ENCODE assay signal across 8 cellular contexts in the genomic region with DNA sequence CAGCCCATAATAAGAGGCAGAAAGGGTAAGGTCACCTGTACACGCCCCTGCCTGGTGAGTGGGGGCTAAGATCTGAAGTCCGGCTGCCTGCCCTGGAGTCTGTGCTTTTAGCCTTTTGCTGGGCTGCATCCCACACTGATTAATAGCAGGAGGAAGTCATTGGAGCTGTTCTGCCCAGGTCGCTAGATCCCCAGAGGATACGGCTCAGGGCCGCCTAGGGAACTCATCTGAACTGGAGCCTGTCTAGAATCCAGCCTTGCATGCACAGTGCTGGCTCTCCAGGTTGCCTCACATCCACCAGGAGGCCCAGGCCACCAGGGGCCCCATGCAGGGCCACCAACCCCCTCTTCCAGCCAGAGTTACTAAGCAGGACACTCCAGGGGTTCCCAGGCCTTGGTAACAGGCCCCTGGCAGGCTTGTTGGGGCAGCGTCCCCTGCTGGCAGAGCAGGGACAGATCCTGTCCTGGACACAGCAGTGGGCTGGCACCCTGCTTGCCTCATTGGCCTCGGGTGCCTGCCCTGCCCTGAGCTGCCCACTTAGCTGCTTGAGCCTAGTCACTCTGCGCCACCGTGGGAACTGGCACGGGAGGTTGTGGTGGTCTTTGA.
DNase-seq lines count a peak whose midpoint lies in the region; ATAC-seq and TF ChIP-seq lines count a peak whose summit lies in the region.

No MANE protein-coding gene starts in this region.

- peak; percentile 52 for TF ChIP-seq CTCF in GM13976 (IDR thresholded peaks at IDR 0.05; ENCODE audit: borderline replicate concordance, control extremely low read depth, extremely low read depth, insufficient read depth, missing control alignments)

- DNase-seq in CD1c-positive myeloid dendritic cell (ENCODE audit: extremely low spot score) (peak; percentile 19), GM13976 (ENCODE audit: low spot score) (peak; percentile 68), UCSD-AML1 (lab: John Stamatoyannopoulos, UW; ENCODE audit: unreplicated experiment) (peak; percentile 60), islet precursor cell (peak; percentile 73), GOT3 (lab: John Stamatoyannopoulos, UW) (no peak), NCI-H1417 (lab: John Stamatoyannopoulos, UW) (no peak)
- no peak for DNase-seq in activated CD8-positive, alpha-beta memory T cell treated with anti-CD3 and anti-CD28 coated beads, Interleukin-2, amount 50 U/mL, for 48 hours

- ATAC-seq in GM19395 (IDR thresholded peaks at IDR 0.05; ENCODE audit: unreplicated experiment): no peak

- in situ Hi-C loops in GM13976 (cut with MboI; ENCODE audit: low sequenced_read_pairs, unreplicated experiment): no loop called here

Comparison
In these comparisons a context has a peak if more than half of its experiments do, and no peak if none do; other contexts are left out.
1. DNase-seq: peak in CD1c-positive myeloid dendritic cell (single experiment), GM13976 (single experiment), UCSD-AML1 (single experiment) and islet precursor cell (single experiment); none in GOT3 (single experiment), activated CD8-positive, alpha-beta memory T cell treated with anti-CD3 and anti-CD28 coated beads, Interleukin-2, amount 50 U/mL, for 48 hours (single experiment) and NCI-H1417 (0 of 3).